1 cellular context compared by ENCODE assay signal in genomic region chr5:1493941-1494340, GRCh38.
TF ChIP-seq lines count a peak whose summit lies in the region.

No MANE protein-coding gene starts in this region.

TF ChIP-seq in SK-N-SH, 30 proteins besides CTCF, POLR2A, EP300 and RAD21 (continued from another document):
- TF ChIP-seq MAX (IDR thresholded peaks at IDR 0.05; ENCODE audit: low read depth) (no peak), POLR2AphosphoS5 (IDR thresholded peaks at IDR 0.05; ENCODE audit: low read depth, low read length) (no peak), USF1 (IDR thresholded peaks at IDR 0.05; ENCODE audit: borderline replicate concordance, low read depth) (no peak), RCOR1 (IDR thresholded peaks at IDR 0.05; ENCODE audit: low read length) (no peak), YY1 (IDR thresholded peaks at IDR 0.05; ENCODE audit: low read depth) (no peak), SIN3A (IDR thresholded peaks at IDR 0.05; ENCODE audit: borderline replicate concordance, low read depth, low read length) (no peak)
